In the genomic region with DNA sequence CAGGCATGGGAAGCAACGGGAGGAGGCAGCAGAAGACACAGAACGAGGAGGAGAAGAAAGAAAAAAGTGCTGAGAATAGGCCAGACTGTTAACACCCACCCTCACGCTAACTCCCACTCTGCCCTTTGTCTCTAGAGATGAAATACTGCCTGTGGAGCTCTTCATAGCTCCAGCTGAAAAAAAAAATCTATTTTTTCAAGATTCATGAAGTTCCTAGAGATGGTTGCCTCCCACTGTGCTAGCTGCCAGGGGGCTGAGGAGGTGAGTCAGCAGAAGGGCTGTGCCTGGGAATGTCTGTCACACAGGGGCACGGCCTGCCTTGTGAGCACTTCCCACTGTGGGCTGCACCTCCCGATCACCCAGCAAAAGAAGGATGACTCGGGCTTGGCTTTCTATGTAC, we compare ENCODE assay signal across 8 cellular contexts. TPM values are rescaled to one million over a fixed set of nuclear protein-coding genes. Genes with fewer than 3 reads are reported as not detected.
A peak's percentile ranks its signal among the peaks of the same experiment; 100 is the strongest.
DNase-seq lines count a peak whose midpoint lies in the region; ATAC-seq and TF ChIP-seq lines count a peak whose summit lies in the region.

No MANE protein-coding gene starts in this region.

- H4K20me1 ChIP-seq in Karpas-422 (ENCODE audit: insufficient read depth, low read depth, low read length), result no peaks in the 10 kb centered on the region

- no peaks in the 10 kb centered on the region for H3K79me2 ChIP-seq in Karpas-422 (ENCODE audit: low read length)

- no peaks in the 10 kb centered on the region for H3K4me1 ChIP-seq in Karpas-422 (ENCODE audit: low read length)

- H3K27ac ChIP-seq in Karpas-422 (ENCODE audit: low read length), result no peak overlapping the region

- DNase-seq in HK-2 (ENCODE audit: unreplicated experiment), result peak; percentile 70
- DNase-seq in astrocyte of the spinal cord (ENCODE audit: low read depth, low spot score), result peak; percentile 93
- peak; percentile 43 for DNase-seq in inferior parietal cortex (ENCODE audit: extremely low spot score)
- peak; percentile 87 for DNase-seq in smooth muscle cell of the brain vasculature (ENCODE audit: low read depth, low spot score)
- no peak for DNase-seq in Karpas-422
- DNase-seq in activated CD4-positive, alpha-beta T cell treated with anti-CD3 and anti-CD28 coated beads, Interleukin-2, amount 50 U/mL, for 4 hours, result no peak
- no peak for DNase-seq in NCI-H2081 (lab: John Stamatoyannopoulos, UW)

- no peaks in the 10 kb centered on the region for H3K9me3 ChIP-seq in Karpas-422 (ENCODE audit: low read length)

- no peak overlapping the region for H2AFZ ChIP-seq in Karpas-422 (ENCODE audit: low read length)

- TF ChIP-seq CTCF in astrocyte of the spinal cord (IDR thresholded peaks at IDR 0.05; ENCODE audit: low read depth, low read length), result no peak

- in situ Hi-C loops in astrocyte of the spinal cord (cut with HindIII; ENCODE audit: low sequenced_read_pairs), result no loop called here

- no peaks in the 10 kb centered on the region for H3K9me2 ChIP-seq in Karpas-422 (replicated peaks; ENCODE audit: insufficient read depth, low read length)

- H3K36me3 ChIP-seq in Karpas-422 (ENCODE audit: insufficient read depth, low read length), result peaks cover 13% of the 10 kb centered on the region

- H3K27me3 ChIP-seq in Karpas-422 (ENCODE audit: low read length), result no peaks in the 10 kb centered on the region

- H3K9ac ChIP-seq in Karpas-422 (ENCODE audit: low read length), result no peak overlapping the region

- no peak overlapping the region for H3K4me3 ChIP-seq in astrocyte of the spinal cord (ENCODE audit: low read depth, low read length)
- no peak overlapping the region for H3K4me3 ChIP-seq in Karpas-422 (ENCODE audit: low read length)

- no peak for ATAC-seq in GM21528 (IDR thresholded peaks at IDR 0.05; ENCODE audit: low FRiP score, unreplicated experiment)

- H3K4me2 ChIP-seq in Karpas-422 (ENCODE audit: low read depth, low read length, poor library complexity, severe bottlenecking), result no peak overlapping the region

RNA-seq across cellular contexts. Expression of a gene that starts 44.3 kb away (rescaled TPM):
- 5.4 and 10.6 TPM in 2 replicates for total RNA-seq in Karpas-422 (2014; rRNA removed; shearing (Covaris generic); ENCODE audit: low replicate concordance)

Comparison
In these comparisons a context has a peak if more than half of its experiments do, and no peak if none do; other contexts are left out.
1. DNase-seq: peak in HK-2 (single experiment), astrocyte of the spinal cord (single experiment), inferior parietal cortex (single experiment) and smooth muscle cell of the brain vasculature (single experiment); none in Karpas-422 (single experiment), activated CD4-positive, alpha-beta T cell treated with anti-CD3 and anti-CD28 coated beads, Interleukin-2, amount 50 U/mL, for 4 hours (0 of 2) and NCI-H2081 (0 of 2).